In the genomic region with DNA sequence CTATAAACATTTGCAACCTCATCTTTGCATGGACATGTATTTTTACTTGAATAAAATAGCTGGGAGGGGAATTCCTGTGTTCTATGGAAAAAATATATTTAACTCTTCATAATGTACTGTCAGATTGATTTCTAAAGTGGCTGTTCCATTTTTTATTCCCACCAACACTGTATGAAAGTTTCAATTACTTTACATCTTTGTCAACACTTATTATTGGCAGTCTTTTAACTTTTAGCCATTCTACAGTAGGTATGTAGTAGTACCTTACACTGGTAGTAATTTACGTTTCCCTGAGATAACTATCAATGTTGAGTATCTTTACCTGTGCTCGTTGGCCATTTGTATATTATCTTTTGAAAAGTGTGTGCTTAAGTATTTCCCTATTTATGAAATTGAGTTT, we compare ENCODE assay signal across 7 cellular contexts.
"Had no signal": no experiment of that assay in that cellular context is flagged by ENCODE, and none has a peak within 500 bp of the region (broad histone marks: within the 10 kb centered on the region; RNA-seq: fewer than 3 reads in every experiment).

No MANE protein-coding gene starts in this region.

- DNase-seq: H9, HCEC 1CT, KBM-7 had no signal

- FAIRE-seq: H1, H54, HTR-8/SVneo had no signal

- H3K4me2 ChIP-seq: GM23338 had no signal

- H3K4me3 ChIP-seq: GM23338 had no signal

- H2AFZ ChIP-seq: GM23338 had no signal

- ATAC-seq: GM23338 had no signal
